Comparison of ENCODE assay signal across 16 cellular contexts in genomic region chr1:53583903-53584210, GRCh38.
DNase-seq lines count a peak whose midpoint lies in the region; ATAC-seq and TF ChIP-seq lines count a peak whose summit lies in the region.
"Had no signal": no experiment of that assay in that cellular context is flagged by ENCODE, and none has a peak within 500 bp of the region (broad histone marks: within the 10 kb centered on the region; RNA-seq: fewer than 3 reads in every experiment).

No MANE protein-coding gene starts in this region.

- no peaks in the 10 kb centered on the region for H3K27me3 ChIP-seq in CD8-positive, alpha-beta T cell (ENCODE audit: insufficient read depth, low read length)
- H3K27me3 ChIP-seq in mesenchymal stem cell (ENCODE audit: control insufficient read depth in 1 of 2, insufficient read depth in 1 of 2, low read length in 2 of 2) (peaks cover 0 to 77% of the 10 kb centered on the region in 2 experiments), sigmoid colon (no peaks in the 10 kb centered on the region), foreskin keratinocyte (peaks cover 34% of the 10 kb centered on the region)

- CTCF ChIA-PET in CD8-positive, alpha-beta T cell (lab: Charles Lee), result no interaction called here
- CTCF ChIA-PET in activated CD4-positive, alpha-beta T cell treated with anti-CD3 and anti-CD28 coated beads for 36 hours (lab: Charles Lee), result interaction anchor here (0.6 kb wide), 1 partner anchor 180 kb away, joined by 3 read pairs; no protein-coding TSS in a partner anchor

- no peak overlapping the region for H2BK5ac ChIP-seq in mesenchymal stem cell (ENCODE audit: low read depth, low read length, poor library complexity, severe bottlenecking)

- H2BK12ac ChIP-seq in mesenchymal stem cell (ENCODE audit: low read length in 2 of 2), result peak overlapping the region in 1 of 2 experiments; percentile 15

- no peak overlapping the region for H3K4me3 ChIP-seq in CD8-positive, alpha-beta T cell (ENCODE audit: low read depth, low read length)
- H3K4me3 ChIP-seq in mesenchymal stem cell (ENCODE audit: insufficient read depth in 1 of 2, low read depth in 1 of 2, low read length in 2 of 2) (no peak overlapping the region), sigmoid colon (no peak overlapping the region)

- H3K36me3 ChIP-seq in CD8-positive, alpha-beta T cell (ENCODE audit: insufficient read depth, low read length), result no peaks in the 10 kb centered on the region
- peaks cover 0 to 43% of the 10 kb centered on the region in 2 experiments for H3K36me3 ChIP-seq in mesenchymal stem cell (ENCODE audit: control insufficient read depth in 1 of 2, insufficient read depth in 2 of 2, low read depth in 1 of 2, low read length in 2 of 2)
- H3K36me3 ChIP-seq in sigmoid colon, result no peaks in the 10 kb centered on the region

- H4K91ac ChIP-seq in mesenchymal stem cell (ENCODE audit: low read length), result no peak overlapping the region

- TF ChIP-seq CTCF in CD8-positive, alpha-beta T cell (IDR thresholded peaks at IDR 0.05), result no peak
- TF ChIP-seq CTCF in sigmoid colon (IDR thresholded peaks at IDR 0.05) (no peak), foreskin keratinocyte (conservative IDR thresholded peaks at IDR 0.05) (no peak)

- no peaks in the 10 kb centered on the region for H3K9me3 Mint-ChIP-seq in CD8-positive, alpha-beta T cell
- H3K9me3 Mint-ChIP-seq in central memory CD8-positive, alpha-beta T cell, result no peaks in the 10 kb centered on the region
- H3K9me3 Mint-ChIP-seq in activated CD4-positive, alpha-beta T cell treated with anti-CD3 and anti-CD28 coated beads for 36 hours (ENCODE audit: low read depth), result no peaks in the 10 kb centered on the region
- H3K9me3 Mint-ChIP-seq: CD4-positive, alpha-beta memory T cell had no signal

- H3K27me3 Mint-ChIP-seq in CD8-positive, alpha-beta T cell (ENCODE audit: low read depth), result no peaks in the 10 kb centered on the region
- no peaks in the 10 kb centered on the region for H3K27me3 Mint-ChIP-seq in central memory CD8-positive, alpha-beta T cell
- H3K27me3 Mint-ChIP-seq in activated CD4-positive, alpha-beta T cell treated with anti-CD3 and anti-CD28 coated beads for 36 hours, result no peaks in the 10 kb centered on the region
- H3K27me3 Mint-ChIP-seq: CD4-positive, alpha-beta memory T cell had no signal

- H3K9ac ChIP-seq in mesenchymal stem cell (ENCODE audit: low read length), result no peak overlapping the region

- no peak for TF ChIP-seq POLR2A in sigmoid colon (IDR thresholded peaks at IDR 0.05)

- no peak overlapping the region for H3K14ac ChIP-seq in mesenchymal stem cell (ENCODE audit: low read length in 2 of 2)

- no peak overlapping the region for H2AFZ ChIP-seq in mesenchymal stem cell (ENCODE audit: low read depth, low read length)

- peaks cover 33% of the 10 kb centered on the region for H3K4me1 Mint-ChIP-seq in CD8-positive, alpha-beta T cell (ENCODE audit: low read depth)
- H3K4me1 Mint-ChIP-seq in central memory CD8-positive, alpha-beta T cell, result peaks cover 62% of the 10 kb centered on the region
- peaks cover 10% of the 10 kb centered on the region for H3K4me1 Mint-ChIP-seq in activated CD4-positive, alpha-beta T cell treated with anti-CD3 and anti-CD28 coated beads for 36 hours
- H3K4me1 Mint-ChIP-seq: B cell had no signal

- no peak for ATAC-seq in CD8-positive, alpha-beta T cell
- no peak for ATAC-seq in central memory CD8-positive, alpha-beta T cell (replicated peaks; ENCODE audit: extremely low read depth, poor library complexity, severe bottlenecking)
- ATAC-seq in HG03342 (IDR thresholded peaks at IDR 0.05; ENCODE audit: unreplicated experiment) (no peak), foreskin keratinocyte (no peak)
- no peak for ATAC-seq in activated CD4-positive, alpha-beta T cell treated with anti-CD3 and anti-CD28 coated beads for 36 hours
- ATAC-seq: HCT116, Panc1 had no signal

- H3K4me1 ChIP-seq in CD8-positive, alpha-beta T cell (ENCODE audit: insufficient read depth, low read length), result peaks cover 25% of the 10 kb centered on the region
- H3K4me1 ChIP-seq in mesenchymal stem cell (ENCODE audit: control insufficient read depth, insufficient read depth, low read depth, low read length) (peaks cover 15% of the 10 kb centered on the region), sigmoid colon (peaks cover 0 to 6% (median 0%) of the 10 kb centered on the region in 4 donors), foreskin keratinocyte (no peaks in the 10 kb centered on the region)

- no peak for TF ChIP-seq EP300 in sigmoid colon (IDR thresholded peaks at IDR 0.05)

- H2BK120ac ChIP-seq in mesenchymal stem cell (ENCODE audit: low read depth, low read length), result no peak overlapping the region

- no peak overlapping the region for H2AK5ac ChIP-seq in mesenchymal stem cell (ENCODE audit: low read length, severe bottlenecking)

- H3K79me1 ChIP-seq in mesenchymal stem cell (replicated peaks; ENCODE audit: low read length, poor library complexity, severe bottlenecking), result peaks cover 44% of the 10 kb centered on the region

- no peaks in the 10 kb centered on the region for H3K36me3 Mint-ChIP-seq in CD8-positive, alpha-beta T cell
- H3K36me3 Mint-ChIP-seq in central memory CD8-positive, alpha-beta T cell (ENCODE audit: insufficient read depth), result peaks cover 2% of the 10 kb centered on the region
- no peaks in the 10 kb centered on the region for H3K36me3 Mint-ChIP-seq in activated CD4-positive, alpha-beta T cell treated with anti-CD3 and anti-CD28 coated beads for 36 hours (ENCODE audit: low read depth)
- H3K36me3 Mint-ChIP-seq: CD4-positive, alpha-beta memory T cell had no signal

- no peak overlapping the region for H3K4ac ChIP-seq in mesenchymal stem cell (ENCODE audit: low read depth in 1 of 2, low read length in 2 of 2)

- POLR2A ChIA-PET in CD8-positive, alpha-beta T cell (lab: Charles Lee), result no interaction called here
- POLR2A ChIA-PET in activated CD4-positive, alpha-beta T cell treated with anti-CD3 and anti-CD28 coated beads for 36 hours (lab: Charles Lee), result no interaction called here

- no peak overlapping the region for H4K8ac ChIP-seq in mesenchymal stem cell (ENCODE audit: low read length)

- H3K27ac ChIP-seq in CD8-positive, alpha-beta T cell (ENCODE audit: low read depth, low read length), result no peak overlapping the region
- H3K27ac ChIP-seq in mesenchymal stem cell (ENCODE audit: low read length, poor library complexity, severe bottlenecking) (no peak overlapping the region), sigmoid colon (no peak overlapping the region), foreskin keratinocyte (no peak overlapping the region)

- intact Hi-C loops in CD8-positive, alpha-beta T cell (cut with DNase I, micrococcal nuclease), result no loop called here
- intact Hi-C loops in sigmoid colon (cut with DNase I), result no loop called here
- intact Hi-C loops in activated CD4-positive, alpha-beta T cell treated with anti-CD3 and anti-CD28 coated beads for 36 hours (cut with DNase I, micrococcal nuclease), result no loop called here

- 91% methylated on average over 6 of the region's 6 CpGs for WGBS in mesenchymal stem cell
- 83 to 92% methylated on average over 6 of the region's 6 CpGs for WGBS in sigmoid colon, 2 donors

- H3K9me3 ChIP-seq in CD8-positive, alpha-beta T cell (ENCODE audit: low read length), result no peaks in the 10 kb centered on the region
- H3K9me3 ChIP-seq in mesenchymal stem cell (ENCODE audit: control insufficient read depth, low read length), result no peaks in the 10 kb centered on the region
- no peaks in the 10 kb centered on the region for H3K9me3 ChIP-seq in sigmoid colon

- DNase-seq in CD8-positive, alpha-beta T cell, result no peak
- DNase-seq in central memory CD8-positive, alpha-beta T cell (ENCODE audit: low spot score in 2 of 2), result no peak
- no peak for DNase-seq in mesenchymal stem cell
- peak; percentile 43 for DNase-seq in sigmoid colon
- DNase-seq in activated CD4-positive, alpha-beta T cell treated with anti-CD3 and anti-CD28 coated beads for 36 hours, result no peak
- no peak for DNase-seq in foreskin keratinocyte
- DNase-seq: CD4-positive, alpha-beta memory T cell; Kasumi-1; NCI-H1417 treated with DMSO at 0.1 percent for 48 hours; NCI-H2029 treated with DMSO at 0.1 percent for 48 hours; NCI-H510A; NCI-H82 had no signal

- no peak overlapping the region for H3K18ac ChIP-seq in mesenchymal stem cell (ENCODE audit: low read depth in 1 of 2, low read length in 2 of 2)

- peak overlapping the region; percentile 14 for H3K27ac Mint-ChIP-seq in CD8-positive, alpha-beta T cell
- peak overlapping the region; percentile 4 for H3K27ac Mint-ChIP-seq in central memory CD8-positive, alpha-beta T cell (ENCODE audit: low read depth)
- H3K27ac Mint-ChIP-seq in activated CD4-positive, alpha-beta T cell treated with anti-CD3 and anti-CD28 coated beads for 36 hours, result no peak overlapping the region
- H3K27ac Mint-ChIP-seq: B cell had no signal

- no peak overlapping the region for H3K4me3 Mint-ChIP-seq in CD8-positive, alpha-beta T cell
- peak overlapping the region; percentile 61 for H3K4me3 Mint-ChIP-seq in central memory CD8-positive, alpha-beta T cell
- no peak overlapping the region for H3K4me3 Mint-ChIP-seq in activated CD4-positive, alpha-beta T cell treated with anti-CD3 and anti-CD28 coated beads for 36 hours
- H3K4me3 Mint-ChIP-seq: B cell; CD4-positive, alpha-beta memory T cell had no signal

- H3K23ac ChIP-seq in mesenchymal stem cell (ENCODE audit: low read length in 2 of 2), result no peak overlapping the region

- H2BK15ac ChIP-seq in mesenchymal stem cell (ENCODE audit: low read depth, poor library complexity, severe bottlenecking), result peak overlapping the region; percentile 17

- no peak overlapping the region for H3K4me2 ChIP-seq in mesenchymal stem cell (ENCODE audit: low read length, poor library complexity, severe bottlenecking)
